19 cellular contexts compared by ENCODE assay signal in the genomic region with DNA sequence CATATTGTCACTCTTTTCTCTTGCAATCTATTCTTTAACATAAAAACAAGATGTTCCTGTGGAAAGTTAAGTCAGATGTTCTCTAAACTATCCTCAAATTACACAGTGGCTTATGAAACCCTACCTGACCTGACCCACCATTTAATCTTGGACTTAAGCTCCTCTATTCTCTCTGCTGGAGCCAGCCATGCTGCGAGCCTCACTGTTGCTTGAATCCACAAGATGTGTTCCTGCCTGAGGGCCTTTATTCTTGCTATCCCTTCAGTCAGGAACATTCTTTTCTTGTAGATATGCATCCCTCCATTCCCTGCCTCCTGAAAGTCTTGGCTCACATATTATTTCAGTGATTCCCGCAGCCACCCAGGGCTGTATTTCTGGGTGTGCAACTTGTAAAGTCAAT.
DNase-seq lines count a peak whose midpoint lies in the region; ATAC-seq and TF ChIP-seq lines count a peak whose summit lies in the region.
"Had no signal": no experiment of that assay in that cellular context is flagged by ENCODE, and none has a peak within 500 bp of the region (broad histone marks: within the 10 kb centered on the region; RNA-seq: fewer than 3 reads in every experiment).

No MANE protein-coding gene starts in this region.

- TF ChIP-seq POLR2A in thyroid gland (IDR thresholded peaks at IDR 0.05): no peak

- ATAC-seq in HG02840 (IDR thresholded peaks at IDR 0.05; ENCODE audit: low FRiP score, unreplicated experiment): no peak
- ATAC-seq: A549, HCT116 had no signal

- H3K27me3 ChIP-seq in endodermal cell (ENCODE audit: control insufficient read depth, insufficient read depth, low read length, poor library complexity, severe bottlenecking) (no peaks in the 10 kb centered on the region), mesendoderm (ENCODE audit: insufficient read depth, low read length, poor library complexity) (no peaks in the 10 kb centered on the region), thyroid gland (no peaks in the 10 kb centered on the region)

- peaks cover 13% of the 10 kb centered on the region for H3K4me1 Mint-ChIP-seq in endodermal cell

- H3K9me3 ChIP-seq in endodermal cell (ENCODE audit: control insufficient read depth, low read length) (no peaks in the 10 kb centered on the region), thyroid gland (no peaks in the 10 kb centered on the region)
- H3K9me3 ChIP-seq: A549, Caco-2 had no signal

- H2BK5ac ChIP-seq in mesendoderm (ENCODE audit: low read length): no peak overlapping the region

- H3K56ac ChIP-seq in mesendoderm (ENCODE audit: low read length): no peak overlapping the region

- WGBS in endodermal cell (ENCODE audit: insufficient coverage in 1 of 2, insufficient read length in 1 of 2), 2 experiments: 83 to 89% methylated on average over 2 of the region's 2 CpGs
- no CpG with 5 or more reads among the region's 2 CpGs for WGBS in mesendoderm (ENCODE audit: extremely low coverage, insufficient coverage, low lambda C conversion rate)
- 78 to 86% methylated on average over 2 of the region's 2 CpGs for WGBS in thyroid gland, 2 donors

- H2BK15ac ChIP-seq in mesendoderm (replicated peaks; ENCODE audit: low read depth): no peak overlapping the region

- TF ChIP-seq CTCF in endodermal cell (conservative IDR thresholded peaks at IDR 0.05): no peak
- no peak for TF ChIP-seq CTCF in thyroid gland (IDR thresholded peaks at IDR 0.05)

- H3K4me3 ChIP-seq in endodermal cell (ENCODE audit: low read length) (peak overlapping the region; percentile 3), mesendoderm (ENCODE audit: low read length) (no peak overlapping the region), thyroid gland (replicated peaks in 1 of 3) (no peak overlapping the region)
- H3K4me3 ChIP-seq: A549 had no signal

- intact Hi-C loops in thyroid gland (cut with DNase I): no loop called here

- H3K4me2 ChIP-seq in mesendoderm (ENCODE audit: low read length): no peak overlapping the region
- H3K4me2 ChIP-seq: A549 had no signal

- no peak overlapping the region for H3K4ac ChIP-seq in mesendoderm (ENCODE audit: low read depth, low read length)

- no peak overlapping the region for H3K23ac ChIP-seq in mesendoderm (ENCODE audit: low read length)

- H3K9me3 Mint-ChIP-seq in endodermal cell: no peaks in the 10 kb centered on the region
- H3K9me3 Mint-ChIP-seq: CD4-positive, alpha-beta T cell had no signal

- H3K36me3 Mint-ChIP-seq in endodermal cell (ENCODE audit: low read depth): no peaks in the 10 kb centered on the region

- H3K9ac ChIP-seq in endodermal cell (ENCODE audit: extremely low read depth, low read length, poor library complexity, severe bottlenecking) (no peak overlapping the region), mesendoderm (ENCODE audit: low read length) (no peak overlapping the region)

- DNase-seq in ELF-1 (ENCODE audit: low read depth, low spot score) (peak; percentile 32), NCI-H82 (lab: John Stamatoyannopoulos, UW) (peak; percentile 54), endodermal cell (peak; percentile 57), mesendoderm (peak; percentile 79), hepatic stellate cell (ENCODE audit: low spot score) (no peak), thyroid gland (no peak)
- no peak for DNase-seq in stimulated activated CD8-positive, alpha-beta memory T cell treated with anti-CD3 and anti-CD28 coated beads, Interleukin-4, amount 100 ng/mL, for 48 hours
- DNase-seq: AML-193; Caco-2; CD4-positive, alpha-beta T cell; GDM1; GOT3; H7; HFFc6 had no signal

- H3K79me2 ChIP-seq in mesendoderm (ENCODE audit: control insufficient read depth, insufficient read depth, low read length): no peaks in the 10 kb centered on the region

- peaks cover 4% of the 10 kb centered on the region for H3K4me1 ChIP-seq in endodermal cell (ENCODE audit: control insufficient read depth, insufficient read depth, low read length)
- H3K4me1 ChIP-seq in mesendoderm (ENCODE audit: control insufficient read depth, low read depth, low read length): peaks cover 2% of the 10 kb centered on the region
- H3K4me1 ChIP-seq in thyroid gland: no peaks in the 10 kb centered on the region
- H3K4me1 ChIP-seq: A549, Caco-2 had no signal

- H3K18ac ChIP-seq in mesendoderm (ENCODE audit: low read length): no peak overlapping the region

- H4K8ac ChIP-seq in mesendoderm (ENCODE audit: low read depth, low read length): no peak overlapping the region

- H3K36me3 ChIP-seq in endodermal cell (ENCODE audit: control insufficient read depth, insufficient read depth, low read length): no peaks in the 10 kb centered on the region
- no peaks in the 10 kb centered on the region for H3K36me3 ChIP-seq in mesendoderm (ENCODE audit: control insufficient read depth, insufficient read depth, low read length)
- no peaks in the 10 kb centered on the region for H3K36me3 ChIP-seq in thyroid gland

- no peaks in the 10 kb centered on the region for H3K27me3 Mint-ChIP-seq in endodermal cell (ENCODE audit: insufficient read depth)
- H3K27me3 Mint-ChIP-seq: CD4-positive, alpha-beta T cell had no signal

- no peak overlapping the region for H2BK120ac ChIP-seq in mesendoderm (ENCODE audit: low read depth, low read length)

- H2AK5ac ChIP-seq in mesendoderm (ENCODE audit: low read length): no peak overlapping the region

- no peak overlapping the region for H3K27ac ChIP-seq in endodermal cell (ENCODE audit: low read depth, low read length)
- H3K27ac ChIP-seq in mesendoderm (ENCODE audit: low read depth, low read length): no peak overlapping the region
- no peak overlapping the region for H3K27ac ChIP-seq in thyroid gland
- H3K27ac ChIP-seq: 22Rv1, A549, C4-2B had no signal

- H4K5ac ChIP-seq in mesendoderm (ENCODE audit: low read length): no peak overlapping the region

- H3K79me1 ChIP-seq in mesendoderm (ENCODE audit: low read length): no peaks in the 10 kb centered on the region

- no peak overlapping the region for H3K4me3 Mint-ChIP-seq in endodermal cell
- H3K4me3 Mint-ChIP-seq: CD4-positive, alpha-beta T cell; HFFc6 had no signal

- H3K27ac Mint-ChIP-seq in endodermal cell: no peak overlapping the region
- H3K27ac Mint-ChIP-seq: CD4-positive, alpha-beta T cell; HFFc6 had no signal

Comparison
In these comparisons a context has a peak if more than half of its experiments do, and no peak if none do; other contexts are left out.
1. DNase-seq: peak in ELF-1 (single experiment), NCI-H82 (single experiment), endodermal cell (single experiment) and mesendoderm (single experiment); none in hepatic stellate cell (single experiment), thyroid gland (0 of 2) and stimulated activated CD8-positive, alpha-beta memory T cell treated with anti-CD3 and anti-CD28 coated beads, Interleukin-4, amount 100 ng/mL, for 48 hours (single experiment).